Comparison of ENCODE assay signal across 1 cellular context in genomic region chr14:102234331-102235264, GRCh38.
TF ChIP-seq lines count a peak whose summit lies in the region.

No MANE protein-coding gene starts in this region.

TF ChIP-seq in HepG2, 621 proteins besides CTCF, POLR2A, EP300 and RAD21 (continued from another document):
- TF ChIP-seq SALL1 (CRISPR knock-in tag; IDR thresholded peaks at IDR 0.05) (peak; percentile 32; the same call in 1 of the 2 replicates), HMGXB4 (CRISPR knock-in tag; IDR thresholded peaks at IDR 0.05; ENCODE audit: borderline replicate concordance in 1 of 2, low read depth in 1 of 2) (peak in 1 of 2 experiments; percentile 70; a peak in 1 of 4 replicates)
